23 cellular contexts compared by ENCODE assay signal in the genomic region with DNA sequence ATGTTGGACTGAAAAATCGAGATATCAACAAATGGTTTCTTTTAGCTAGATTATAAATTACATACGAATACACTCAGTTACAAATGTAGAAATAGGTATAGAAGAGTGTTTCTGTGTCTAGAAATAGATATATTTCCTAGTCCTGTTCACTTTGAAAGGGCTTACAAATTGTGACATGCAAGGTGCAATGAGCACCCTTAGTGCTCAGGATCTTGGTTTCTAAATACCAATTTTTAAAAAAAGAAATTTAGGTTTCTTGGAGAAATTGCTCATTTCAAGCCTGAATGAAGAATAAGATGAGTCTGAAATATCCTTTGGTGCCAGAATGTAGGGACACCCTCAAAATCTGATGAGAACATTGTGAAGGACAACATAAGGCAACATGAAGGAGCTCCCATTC.
"Had no signal": no experiment of that assay in that cellular context is flagged by ENCODE, and none has a peak within 500 bp of the region (broad histone marks: within the 10 kb centered on the region; RNA-seq: fewer than 3 reads in every experiment).

No MANE protein-coding gene starts in this region.

- H3K27me3 ChIP-seq: MG63 had no signal

- DNase-seq: MG63, MM.1S, MV-4-11, NCI-H1048, NCI-H1092, NCI-H1105, NCI-H1417 treated with DMSO at 0.1 percent for 48 hours, NCI-H1436, NCI-H1436 treated with DMSO at 0.1 percent for 48 hours, NCI-H146, NCI-H1694, NCI-H187, NCI-H187 treated with DMSO at 0.1 percent for 48 hours, NCI-H1930, NCI-H2029, NCI-H2029 treated with DMSO at 0.1 percent for 48 hours, NCI-H2081 treated with DMSO at 0.1 percent for 48 hours, NCI-H2107, NCI-H2227 treated with DMSO at 0.1 percent for 48 hours, NCI-H226, NCI-H345, NCI-H510A, NCI-H510A treated with DMSO at 0.1 percent for 48 hours had no signal

- H3K36me3 ChIP-seq: MG63 had no signal

- H3K4me3 ChIP-seq: MG63 had no signal
